In the genomic region with DNA sequence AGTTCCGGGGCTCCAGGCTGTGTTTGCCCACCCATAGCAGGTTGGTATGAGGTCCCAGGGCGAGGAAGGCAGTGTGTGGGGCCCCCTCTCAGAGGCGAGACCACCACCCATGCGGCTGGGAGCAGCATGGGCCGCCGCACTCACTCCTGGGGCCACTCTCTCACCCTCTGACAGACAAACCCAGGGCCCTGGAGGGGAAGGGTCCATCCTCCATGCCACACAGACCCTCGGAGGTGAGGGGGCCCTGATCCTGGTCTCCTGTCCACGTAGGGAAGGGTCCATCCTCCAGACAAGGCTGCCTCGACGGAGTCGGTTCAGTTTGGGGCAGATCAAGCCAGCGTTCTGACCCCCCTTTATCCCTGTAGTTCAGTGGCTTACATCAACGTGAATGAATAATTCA, we compare ENCODE assay signal across 19 cellular contexts.
"Had no signal": no experiment of that assay in that cellular context is flagged by ENCODE, and none has a peak within 500 bp of the region (broad histone marks: within the 10 kb centered on the region; RNA-seq: fewer than 3 reads in every experiment).

No MANE protein-coding gene starts in this region.

- ATAC-seq: activated CD8-positive, alpha-beta T cell treated with anti-CD3 and anti-CD28 coated beads for 36 hours; activated T-cell treated with anti-CD3 and anti-CD28 coated beads, Interleukin-2, amount 50 U/mL, for 4 hours; stimulated activated naive CD8-positive, alpha-beta T cell treated with anti-CD3 and anti-CD28 coated beads, Interleukin-15, Interleukin-2, amounts not matched to agents 100 U/mL and 50 U/mL, for 24 hours; WTC11 had no signal

- H3K36me3 Mint-ChIP-seq: WTC11 had no signal

- H3K27ac ChIP-seq: neutrophil, transverse colon had no signal

- H3K9me3 Mint-ChIP-seq: activated CD8-positive, alpha-beta T cell treated with anti-CD3 and anti-CD28 coated beads for 36 hours; activated T-cell treated with anti-CD3 and anti-CD28 coated beads, Interleukin-2, amount 50 U/mL, for 4 hours; WTC11 had no signal

- H3K4me1 Mint-ChIP-seq: WTC11 had no signal

- H3K4me1 ChIP-seq: transverse colon had no signal

- H3K27ac Mint-ChIP-seq: activated CD8-positive, alpha-beta T cell treated with anti-CD3 and anti-CD28 coated beads for 36 hours had no signal

- H3K27me3 ChIP-seq: cardiac muscle cell, neutrophil, transverse colon had no signal

- DNase-seq: activated CD4-positive, alpha-beta T cell treated with anti-CD3 and anti-CD28 coated beads for 4 hours; activated CD8-positive, alpha-beta T cell treated with anti-CD3 and anti-CD28 coated beads for 36 hours; activated effector memory CD4-positive, alpha-beta T cell treated with Interleukin-2 at 50 U/mL for 16 hours; activated naive CD4-positive, alpha-beta T cell treated with anti-CD3 and anti-CD28 coated beads, Interleukin-2, amount 50 U/mL, for 16 hours; activated T-cell treated with anti-CD3 and anti-CD28 coated beads, Interleukin-2, amount 50 U/mL, for 4 hours; hippocampal formation; midbrain; stimulated activated CD4-positive, alpha-beta T cell treated with anti-CD3 and anti-CD28 coated beads, Interleukin-4, amount 100 ng/mL, for 24 hours; stimulated activated naive CD8-positive, alpha-beta T cell treated with anti-CD3 and anti-CD28 coated beads, Interleukin-15, Interleukin-2, amounts not matched to agents 100 U/mL and 50 U/mL, for 24 hours; SW 1271; transverse colon had no signal

- H3K9me3 ChIP-seq: neutrophil, transverse colon had no signal

- H3K36me3 ChIP-seq: cardiac muscle cell, transverse colon had no signal

- H3K4me3 Mint-ChIP-seq: activated CD8-positive, alpha-beta T cell treated with anti-CD3 and anti-CD28 coated beads for 36 hours; activated T-cell treated with anti-CD3 and anti-CD28 coated beads, Interleukin-2, amount 50 U/mL, for 4 hours; WTC11 had no signal

- H3K4me3 ChIP-seq: cardiac muscle cell, lung, skin epidermis, transverse colon had no signal

- FAIRE-seq: colon, endometrium, TTC549 had no signal

- H3K27me3 Mint-ChIP-seq: activated CD8-positive, alpha-beta T cell treated with anti-CD3 and anti-CD28 coated beads for 36 hours had no signal
